Comparison of ENCODE assay signal across 1 cellular context in genomic region chr6:107114213-107114871, GRCh38.
TF ChIP-seq lines count a peak whose summit lies in the region.

No MANE protein-coding gene starts in this region.

TF ChIP-seq in HEK293, 187 proteins besides CTCF, POLR2A, EP300 and RAD21 (continued from another document and continues in another):
- TF ChIP-seq ZNF280D (tag by site-specific recombination; IDR thresholded peaks at IDR 0.05) (no peak), ZNF280C (tag by site-specific recombination; IDR thresholded peaks at IDR 0.05) (no peak), ZNF140 (tag by site-specific recombination; IDR thresholded peaks at IDR 0.05) (no peak), ZNF692 (tag by site-specific recombination; IDR thresholded peaks at IDR 0.05) (peak; percentile 62; the same call in 1 of the 2 replicates), KLF10 (tag by site-specific recombination; IDR thresholded peaks at IDR 0.05) (peak; percentile 46; the same call in 1 of the 2 replicates), ZSCAN5A (tag by site-specific recombination; IDR thresholded peaks at IDR 0.05) (peak; percentile 80; the same call in 1 of the 2 replicates), ZNF645 (tag by site-specific recombination; IDR thresholded peaks at IDR 0.05) (no peak), ZNF596 (tag by site-specific recombination; IDR thresholded peaks at IDR 0.05) (peak; percentile 89), ZNF707 (tag by site-specific recombination; IDR thresholded peaks at IDR 0.05) (no peak), OSR2 (tag by site-specific recombination; IDR thresholded peaks at IDR 0.05) (peak; percentile 69), PATZ1 (tag by site-specific recombination; IDR thresholded peaks at IDR 0.05) (peak; percentile 68; the same call in 1 of the 2 replicates), ZNF23 (tag by site-specific recombination; IDR thresholded peaks at IDR 0.05; ENCODE audit: borderline replicate concordance) (no peak), GLIS1 (tag by site-specific recombination; IDR thresholded peaks at IDR 0.05) (peak; percentile 20; the same call in 1 of the 2 replicates), IKZF3 (tag by site-specific recombination; IDR thresholded peaks at IDR 0.05) (peak; percentile 92), ZFHX2 (tag by site-specific recombination; conservative IDR thresholded peaks at IDR 0.05) (peak; percentile 32), PRDM10 (tag by site-specific recombination; IDR thresholded peaks at IDR 0.05) (no peak; the same call in none of the 2 replicates), SCRT2 (tag by site-specific recombination; IDR thresholded peaks at IDR 0.05) (no peak), ZNF561 (tag by site-specific recombination; IDR thresholded peaks at IDR 0.05; ENCODE audit: borderline replicate concordance) (peak; percentile 82; the same call in 1 of the 2 replicates), ZBTB49 (tag by site-specific recombination; IDR thresholded peaks at IDR 0.05; ENCODE audit: low read depth) (no peak), ZNF701 (tag by site-specific recombination; IDR thresholded peaks at IDR 0.05) (no peak), ZNF404 (tag by site-specific recombination; IDR thresholded peaks at IDR 0.05) (no peak), SP7 (tag by site-specific recombination; IDR thresholded peaks at IDR 0.05) (no peak), REST (tag by site-specific recombination; IDR thresholded peaks at IDR 0.05) (no peak), ZNF660 (tag by site-specific recombination; IDR thresholded peaks at IDR 0.05) (peak; percentile 99), ZNF24 (tag by site-specific recombination; IDR thresholded peaks at IDR 0.05) (no peak), ZNF560 (tag by site-specific recombination; IDR thresholded peaks at IDR 0.05; ENCODE audit: borderline replicate concordance) (no peak), BCL11B (tag by site-specific recombination; IDR thresholded peaks at IDR 0.05; ENCODE audit: low read depth) (no peak), ZNF600 (tag by site-specific recombination; IDR thresholded peaks at IDR 0.05) (0 out of 2 replicates have a peak, but pooled peaks have one; percentile 28), ZBTB44 (tag by site-specific recombination; IDR thresholded peaks at IDR 0.05) (peak; percentile 70), ZXDB (tag by site-specific recombination; IDR thresholded peaks at IDR 0.05) (0 out of 2 replicates have a peak, but pooled peaks have one; percentile 13)
